Comparison of ENCODE assay signal across 26 cellular contexts in genomic region chr7:2587713-2588112, GRCh38.
"Had no signal": no experiment of that assay in that cellular context is flagged by ENCODE, and none has a peak within 500 bp of the region (broad histone marks: within the 10 kb centered on the region; RNA-seq: fewer than 3 reads in every experiment).

No MANE protein-coding gene starts in this region.

- H3K9ac ChIP-seq: parathyroid adenoma had no signal

- FAIRE-seq: keratinocyte had no signal

- H3K27me3 ChIP-seq: right atrium auricular region, right lobe of liver, suprapubic skin, tibial artery, vagina had no signal

- H3K27ac ChIP-seq: parathyroid adenoma, right atrium auricular region, right lobe of liver, suprapubic skin, thoracic aorta, tibial artery, vagina had no signal

- H3K4me1 ChIP-seq: parathyroid adenoma, right atrium auricular region, right lobe of liver, suprapubic skin, tibial artery, vagina had no signal

- ATAC-seq: left cardiac atrium; left lobe of liver; mucosa of descending colon; naive thymus-derived CD4-positive, alpha-beta T cell; stimulated activated memory B cell treated with anti-CD40 and anti-IgM and Interleukin-4, amounts not matched to agents 10 μg/mL and 1 μg/mL and 100 μg/mL, for 72 hours had no signal

- DNase-seq: head of caudate nucleus; hippocampal formation; kidney glomerular epithelial cell; left cardiac atrium; midbrain; mucosa of descending colon; naive thymus-derived CD4-positive, alpha-beta T cell; nucleus accumbens; right lobe of liver; stimulated activated CD4-positive, alpha-beta T cell treated with anti-CD3 and anti-CD28 coated beads, Interleukin-1b, Interleukin-23, amount 100 ng/mL, for 48 hours; stimulated activated CD4-positive, alpha-beta T cell treated with anti-CD3 and anti-CD28 coated beads, Interleukin-2, amount 100 ng/mL, for 48 hours; stimulated activated CD4-positive, alpha-beta T cell treated with anti-CD3 and anti-CD28 coated beads, Interleukin-4, amount 100 ng/mL, for 4 hours; stimulated activated CD8-positive, alpha-beta memory T cell treated with anti-CD3 and anti-CD28 coated beads, Interleukin-4, amount 100 ng/mL, for 48 hours; stimulated activated naive CD4-positive, alpha-beta T cell treated with Interleukin-2 at 50 U/mL for 16 hours; tibial artery; trophoblast cell had no signal

- H2AFZ ChIP-seq: parathyroid adenoma had no signal

- H3K4me3 ChIP-seq: lung, mucosa of descending colon, right atrium auricular region, right lobe of liver, smooth muscle cell, suprapubic skin, thoracic aorta, tibial artery, vagina had no signal

- H3K9me3 ChIP-seq: mucosa of descending colon, right atrium auricular region, right lobe of liver, suprapubic skin, thoracic aorta, tibial artery, vagina had no signal

- H3K4me2 ChIP-seq: smooth muscle cell had no signal
